In the genomic region with DNA sequence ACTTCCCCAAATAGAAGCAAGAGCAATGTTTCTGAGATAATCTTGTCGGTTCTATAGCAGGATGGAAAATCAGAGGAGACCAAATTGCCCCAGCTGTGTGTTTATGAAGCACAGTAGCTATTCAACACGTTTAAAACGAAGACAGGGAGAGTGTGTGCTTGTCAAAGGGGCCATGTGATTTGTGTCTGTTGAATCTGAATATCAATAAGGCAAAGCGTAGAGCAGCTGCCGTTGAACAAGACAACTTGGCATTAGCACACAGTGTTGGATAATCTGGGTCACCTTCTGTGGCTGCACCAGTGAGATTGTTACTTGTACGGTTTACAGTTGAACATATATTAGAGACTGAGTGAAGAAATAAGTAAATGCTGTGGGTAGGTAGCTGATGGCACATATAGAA, we compare ENCODE assay signal across 1 cellular context.
TF ChIP-seq lines count a peak whose summit lies in the region.

No MANE protein-coding gene starts in this region.

TF ChIP-seq in GM12878, 131 proteins besides CTCF, POLR2A, EP300 and RAD21:
- TF ChIP-seq HDAC6 (IDR thresholded peaks at IDR 0.05; ENCODE audit: unreplicated experiment) (no peak), E4F1 (IDR thresholded peaks at IDR 0.05; ENCODE audit: borderline replicate concordance, partially characterized antibody) (no peak), GABPA (IDR thresholded peaks at IDR 0.05; ENCODE audit: low read depth) (no peak)
